1 cellular context compared by ENCODE assay signal in genomic region chr9:120926397-120926928, GRCh38.
TF ChIP-seq lines count a peak whose summit lies in the region.

TRAF1 (minus strand) TSS chr9:120926796; CDS start chr9:120926075, 721 bp downstream.

TF ChIP-seq in K562, 482 proteins besides CTCF, POLR2A, EP300 and RAD21 (continued from another document):
- TF ChIP-seq, protein P1, sequence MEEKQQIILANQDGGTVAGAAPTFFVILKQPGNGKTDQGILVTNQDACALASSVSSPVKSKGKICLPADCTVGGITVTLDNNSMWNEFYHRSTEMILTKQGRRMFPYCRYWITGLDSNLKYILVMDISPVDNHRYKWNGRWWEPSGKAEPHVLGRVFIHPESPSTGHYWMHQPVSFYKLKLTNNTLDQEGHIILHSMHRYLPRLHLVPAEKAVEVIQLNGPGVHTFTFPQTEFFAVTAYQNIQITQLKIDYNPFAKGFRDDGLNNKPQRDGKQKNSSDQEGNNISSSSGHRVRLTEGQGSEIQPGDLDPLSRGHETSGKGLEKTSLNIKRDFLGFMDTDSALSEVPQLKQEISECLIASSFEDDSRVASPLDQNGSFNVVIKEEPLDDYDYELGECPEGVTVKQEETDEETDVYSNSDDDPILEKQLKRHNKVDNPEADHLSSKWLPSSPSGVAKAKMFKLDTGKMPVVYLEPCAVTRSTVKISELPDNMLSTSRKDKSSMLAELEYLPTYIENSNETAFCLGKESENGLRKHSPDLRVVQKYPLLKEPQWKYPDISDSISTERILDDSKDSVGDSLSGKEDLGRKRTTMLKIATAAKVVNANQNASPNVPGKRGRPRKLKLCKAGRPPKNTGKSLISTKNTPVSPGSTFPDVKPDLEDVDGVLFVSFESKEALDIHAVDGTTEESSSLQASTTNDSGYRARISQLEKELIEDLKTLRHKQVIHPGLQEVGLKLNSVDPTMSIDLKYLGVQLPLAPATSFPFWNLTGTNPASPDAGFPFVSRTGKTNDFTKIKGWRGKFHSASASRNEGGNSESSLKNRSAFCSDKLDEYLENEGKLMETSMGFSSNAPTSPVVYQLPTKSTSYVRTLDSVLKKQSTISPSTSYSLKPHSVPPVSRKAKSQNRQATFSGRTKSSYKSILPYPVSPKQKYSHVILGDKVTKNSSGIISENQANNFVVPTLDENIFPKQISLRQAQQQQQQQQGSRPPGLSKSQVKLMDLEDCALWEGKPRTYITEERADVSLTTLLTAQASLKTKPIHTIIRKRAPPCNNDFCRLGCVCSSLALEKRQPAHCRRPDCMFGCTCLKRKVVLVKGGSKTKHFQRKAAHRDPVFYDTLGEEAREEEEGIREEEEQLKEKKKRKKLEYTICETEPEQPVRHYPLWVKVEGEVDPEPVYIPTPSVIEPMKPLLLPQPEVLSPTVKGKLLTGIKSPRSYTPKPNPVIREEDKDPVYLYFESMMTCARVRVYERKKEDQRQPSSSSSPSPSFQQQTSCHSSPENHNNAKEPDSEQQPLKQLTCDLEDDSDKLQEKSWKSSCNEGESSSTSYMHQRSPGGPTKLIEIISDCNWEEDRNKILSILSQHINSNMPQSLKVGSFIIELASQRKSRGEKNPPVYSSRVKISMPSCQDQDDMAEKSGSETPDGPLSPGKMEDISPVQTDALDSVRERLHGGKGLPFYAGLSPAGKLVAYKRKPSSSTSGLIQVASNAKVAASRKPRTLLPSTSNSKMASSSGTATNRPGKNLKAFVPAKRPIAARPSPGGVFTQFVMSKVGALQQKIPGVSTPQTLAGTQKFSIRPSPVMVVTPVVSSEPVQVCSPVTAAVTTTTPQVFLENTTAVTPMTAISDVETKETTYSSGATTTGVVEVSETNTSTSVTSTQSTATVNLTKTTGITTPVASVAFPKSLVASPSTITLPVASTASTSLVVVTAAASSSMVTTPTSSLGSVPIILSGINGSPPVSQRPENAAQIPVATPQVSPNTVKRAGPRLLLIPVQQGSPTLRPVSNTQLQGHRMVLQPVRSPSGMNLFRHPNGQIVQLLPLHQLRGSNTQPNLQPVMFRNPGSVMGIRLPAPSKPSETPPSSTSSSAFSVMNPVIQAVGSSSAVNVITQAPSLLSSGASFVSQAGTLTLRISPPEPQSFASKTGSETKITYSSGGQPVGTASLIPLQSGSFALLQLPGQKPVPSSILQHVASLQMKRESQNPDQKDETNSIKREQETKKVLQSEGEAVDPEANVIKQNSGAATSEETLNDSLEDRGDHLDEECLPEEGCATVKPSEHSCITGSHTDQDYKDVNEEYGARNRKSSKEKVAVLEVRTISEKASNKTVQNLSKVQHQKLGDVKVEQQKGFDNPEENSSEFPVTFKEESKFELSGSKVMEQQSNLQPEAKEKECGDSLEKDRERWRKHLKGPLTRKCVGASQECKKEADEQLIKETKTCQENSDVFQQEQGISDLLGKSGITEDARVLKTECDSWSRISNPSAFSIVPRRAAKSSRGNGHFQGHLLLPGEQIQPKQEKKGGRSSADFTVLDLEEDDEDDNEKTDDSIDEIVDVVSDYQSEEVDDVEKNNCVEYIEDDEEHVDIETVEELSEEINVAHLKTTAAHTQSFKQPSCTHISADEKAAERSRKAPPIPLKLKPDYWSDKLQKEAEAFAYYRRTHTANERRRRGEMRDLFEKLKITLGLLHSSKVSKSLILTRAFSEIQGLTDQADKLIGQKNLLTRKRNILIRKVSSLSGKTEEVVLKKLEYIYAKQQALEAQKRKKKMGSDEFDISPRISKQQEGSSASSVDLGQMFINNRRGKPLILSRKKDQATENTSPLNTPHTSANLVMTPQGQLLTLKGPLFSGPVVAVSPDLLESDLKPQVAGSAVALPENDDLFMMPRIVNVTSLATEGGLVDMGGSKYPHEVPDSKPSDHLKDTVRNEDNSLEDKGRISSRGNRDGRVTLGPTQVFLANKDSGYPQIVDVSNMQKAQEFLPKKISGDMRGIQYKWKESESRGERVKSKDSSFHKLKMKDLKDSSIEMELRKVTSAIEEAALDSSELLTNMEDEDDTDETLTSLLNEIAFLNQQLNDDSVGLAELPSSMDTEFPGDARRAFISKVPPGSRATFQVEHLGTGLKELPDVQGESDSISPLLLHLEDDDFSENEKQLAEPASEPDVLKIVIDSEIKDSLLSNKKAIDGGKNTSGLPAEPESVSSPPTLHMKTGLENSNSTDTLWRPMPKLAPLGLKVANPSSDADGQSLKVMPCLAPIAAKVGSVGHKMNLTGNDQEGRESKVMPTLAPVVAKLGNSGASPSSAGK (IDR thresholded peaks at IDR 0.05), result no peak
